In the genomic region with DNA sequence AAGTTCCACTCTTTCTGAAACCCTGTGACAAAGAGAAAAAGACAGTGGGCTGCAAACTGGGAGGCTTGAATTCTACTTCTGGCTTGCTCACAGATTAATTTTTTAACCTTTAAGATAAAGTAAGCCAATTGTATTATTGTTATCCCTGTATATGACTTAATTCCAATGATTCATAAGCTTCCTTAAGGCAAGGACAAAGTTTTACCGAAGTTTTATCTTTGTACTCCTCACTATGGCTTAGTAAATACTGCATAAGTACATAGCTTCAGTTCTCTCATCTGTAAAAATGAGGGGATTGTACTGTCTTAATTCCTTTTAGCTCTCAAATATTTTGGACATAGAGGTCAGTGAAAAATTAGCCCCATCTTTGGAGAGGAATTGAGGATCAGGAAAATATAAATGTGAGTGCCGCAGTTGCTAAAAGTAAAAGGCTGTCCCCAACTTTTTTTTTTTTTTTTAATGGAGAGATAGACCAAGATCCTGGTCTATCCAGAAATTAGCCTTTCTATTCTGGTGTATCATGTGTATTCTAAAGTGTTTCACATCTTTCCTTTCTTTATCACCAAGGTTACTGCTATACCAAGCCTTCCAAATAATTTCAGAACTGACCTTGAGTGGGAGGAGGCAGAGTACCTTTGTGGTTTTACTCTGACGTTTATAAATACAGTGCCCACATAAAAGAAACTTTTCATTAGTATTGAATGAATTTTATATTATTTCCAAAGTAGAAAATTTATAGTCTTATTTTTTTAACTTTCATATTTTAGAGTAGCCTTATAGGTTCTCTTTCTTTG, we compare ENCODE assay signal across 21 cellular contexts. TPM values are rescaled to one million over a fixed set of nuclear protein-coding genes. Genes with fewer than 3 reads are reported as not detected.
A peak's percentile ranks its signal among the peaks of the same experiment; 100 is the strongest.
DNase-seq lines count a peak whose midpoint lies in the region; ATAC-seq and TF ChIP-seq lines count a peak whose summit lies in the region.
"Had no signal": no experiment of that assay in that cellular context is flagged by ENCODE, and none has a peak within 500 bp of the region (broad histone marks: within the 10 kb centered on the region; RNA-seq: fewer than 3 reads in every experiment).

No MANE protein-coding gene starts in this region.

- no peak overlapping the region for H2BK20ac ChIP-seq in H9 (ENCODE audit: low read depth, low read length, poor library complexity, severe bottlenecking)

- H3K56ac ChIP-seq in H9 (ENCODE audit: insufficient read length, low read depth, low read length) = no peak overlapping the region

- no peak for ATAC-seq in GM18519 (IDR thresholded peaks at IDR 0.05; ENCODE audit: low FRiP score, unreplicated experiment)

- H3K23me2 ChIP-seq in H9 (ENCODE audit: insufficient read length, low read depth, low read length, poor library complexity, severe bottlenecking) = no peaks in the 10 kb centered on the region

- H3K9me3 Mint-ChIP-seq in H9 = no peaks in the 10 kb centered on the region
- H3K9me3 Mint-ChIP-seq: CD8-positive, alpha-beta memory T cell; HFFc6 had no signal

- TF ChIP-seq CTCF in H9 (conservative IDR thresholded peaks at IDR 0.05) (no peak), VCaP (conservative IDR thresholded peaks at IDR 0.05) (no peak), smooth muscle cell (IDR thresholded peaks at IDR 0.05; ENCODE audit: borderline replicate concordance, insufficient read depth, poor library complexity, severe bottlenecking) (no peak), Peyer's patch (IDR thresholded peaks at IDR 0.05) (no peak)

- WGBS in H9 (ENCODE audit: extremely low coverage, insufficient read length, low lambda C conversion rate) = no CpG with 5 or more reads among the region's 3 CpGs
- 76% methylated on average over 3 of the region's 3 CpGs for WGBS in smooth muscle cell (ENCODE audit: low lambda C conversion rate)

- H3K27me3 ChIP-seq in H9 (ENCODE audit: insufficient read depth, low read length) (no peaks in the 10 kb centered on the region), smooth muscle cell (ENCODE audit: low read depth) (no peaks in the 10 kb centered on the region), Peyer's patch (no peaks in the 10 kb centered on the region)
- H3K27me3 ChIP-seq: right atrium auricular region, tibial nerve had no signal

- H4K20me1 ChIP-seq in H9 (ENCODE audit: control insufficient read depth, insufficient read depth, insufficient read length) = no peaks in the 10 kb centered on the region
- peaks cover 67% of the 10 kb centered on the region for H4K20me1 ChIP-seq in smooth muscle cell (ENCODE audit: low read depth)

- H4K8ac ChIP-seq in H9 (replicated peaks; ENCODE audit: insufficient read length, low read depth, low read length) = no peak overlapping the region

- no peak overlapping the region for H4K5ac ChIP-seq in H9 (ENCODE audit: insufficient read length, low read depth, low read length)

- no peak overlapping the region for H3T11ph ChIP-seq in H9 (ENCODE audit: low read length)

- H3K27ac ChIP-seq in H9 (ENCODE audit: insufficient read length, low read depth, low read length) (no peak overlapping the region), VCaP (peak overlapping the region; percentile 74), epithelial cell of prostate (peak overlapping the region; percentile 64), smooth muscle cell (ENCODE audit: low read depth) (peak overlapping the region; percentile 32), Peyer's patch (peak overlapping the region in 1 of 4 donors; percentile 9)
- H3K27ac ChIP-seq: KMS-11, right atrium auricular region, tibial nerve had no signal

- H3K4me3 Mint-ChIP-seq in H9 = no peak overlapping the region
- H3K4me3 Mint-ChIP-seq: HFFc6 had no signal

- TF ChIP-seq POLR2A in Peyer's patch (IDR thresholded peaks at IDR 0.05) = no peak

- H3K36me3 ChIP-seq in smooth muscle cell (ENCODE audit: low read depth) (no peaks in the 10 kb centered on the region), Peyer's patch (no peaks in the 10 kb centered on the region)
- H3K36me3 ChIP-seq: right atrium auricular region, tibial nerve had no signal

- DNase-seq in H9 = no peak
- no peak for DNase-seq in epithelial cell of prostate (ENCODE audit: low read depth, low spot score)
- DNase-seq in smooth muscle cell (lab: John Stamatoyannopoulos, UW; ENCODE audit: unreplicated experiment) = no peak
- no peak for DNase-seq in Peyer's patch
- no peak for DNase-seq in DMS 273 treated with DMSO at 0.1 percent for 48 hours (lab: John Stamatoyannopoulos, UW)
- no peak for DNase-seq in H4 (ENCODE audit: low spot score)
- DNase-seq: activated CD4-positive, alpha-beta T cell treated with anti-CD3 and anti-CD28 coated beads, Interleukin-2, amount 50 U/mL, for 48 hours; activated T-cell treated with anti-CD3 and anti-CD28 coated beads, Interleukin-2, amount 50 U/mL, for 1 hour; CD8-positive, alpha-beta memory T cell; DMS79; glutamatergic neuron; HFFc6; NCI-H1105 treated with DMSO at 0.1 percent for 48 hours; NCI-H526 treated with DMSO at 0.1 percent for 48 hours; SHP77 had no signal

- H3K4ac ChIP-seq in H9 (ENCODE audit: low read depth, low read length) = no peak overlapping the region

- H2AFZ ChIP-seq in H9 (ENCODE audit: low read length) (no peak overlapping the region), smooth muscle cell (ENCODE audit: low read depth) (no peak overlapping the region)

- no peak overlapping the region for H3K4me2 ChIP-seq in H9 (ENCODE audit: insufficient read depth, insufficient read length, low read length)
- H3K4me2 ChIP-seq in smooth muscle cell = no peak overlapping the region
- H3K4me2 ChIP-seq: KMS-11 had no signal

- no peaks in the 10 kb centered on the region for H3K9me3 ChIP-seq in H9 (ENCODE audit: control insufficient read depth, low read depth, low read length)
- no peaks in the 10 kb centered on the region for H3K9me3 ChIP-seq in smooth muscle cell (replicated peaks; ENCODE audit: low read depth)
- H3K9me3 ChIP-seq in Peyer's patch = no peaks in the 10 kb centered on the region
- H3K9me3 ChIP-seq: right atrium auricular region, tibial nerve had no signal

- H3K9ac ChIP-seq in H9 (ENCODE audit: extremely low read depth, insufficient read length, low read length) (no peak overlapping the region), smooth muscle cell (ENCODE audit: low read depth) (no peak overlapping the region)
- H3K9ac ChIP-seq: KMS-11 had no signal

- no peak overlapping the region for H2BK12ac ChIP-seq in H9 (ENCODE audit: insufficient read length, low read depth, low read length)

- no peak overlapping the region for H3K23ac ChIP-seq in H9 (ENCODE audit: insufficient read length, low read depth, low read length)

- H3K79me2 ChIP-seq in H9 (ENCODE audit: insufficient read depth, low read length) (peaks cover 7% of the 10 kb centered on the region; the same call in 1 of the 2 replicates), smooth muscle cell (ENCODE audit: low read depth) (peaks cover 47% of the 10 kb centered on the region)

- H4K91ac ChIP-seq in H9 (ENCODE audit: insufficient read length, low read depth, low read length) = no peak overlapping the region

- H3K27ac Mint-ChIP-seq in H9 = peak overlapping the region in 2 of 3 experiments; percentile 40 to 43; a peak in 3 of 7 replicates
- H3K27ac Mint-ChIP-seq: activated naive CD4-positive, alpha-beta T cell treated with anti-CD3 and anti-CD28 coated beads, Interleukin-2, amount 50 U/mL, for 72 hours; HFFc6 had no signal

- no peaks in the 10 kb centered on the region; a peak in 1 of 4 replicates for H3K4me1 Mint-ChIP-seq in H9

- no peak overlapping the region for H2BK5ac ChIP-seq in H9 (ENCODE audit: insufficient read length, low read length)

- no peak overlapping the region for H2AK5ac ChIP-seq in H9 (ENCODE audit: insufficient read length, low read length)

- H3K18ac ChIP-seq in H9 (ENCODE audit: insufficient read length, low read depth, low read length) = no peak overlapping the region

- H3K36me3 Mint-ChIP-seq in H9 (ENCODE audit: insufficient read depth in 1 of 3, low read depth in 3 of 3) = no peaks in the 10 kb centered on the region; a peak in 1 of 7 replicates

- H2BK15ac ChIP-seq in H9 (ENCODE audit: low read depth, low read length) = no peak overlapping the region

- no peak overlapping the region for H2BK120ac ChIP-seq in H9 (ENCODE audit: low read depth, low read length, poor library complexity, severe bottlenecking)

- no peaks in the 10 kb centered on the region for H3F3A ChIP-seq in smooth muscle cell (ENCODE audit: low read depth)

- H3K27me3 Mint-ChIP-seq in H9 (ENCODE audit: low read depth) = no peaks in the 10 kb centered on the region
- H3K27me3 Mint-ChIP-seq: CD8-positive, alpha-beta memory T cell had no signal

- H3K4me1 ChIP-seq in H9 (ENCODE audit: insufficient read depth, low read length) (no peaks in the 10 kb centered on the region), smooth muscle cell (ENCODE audit: low read depth) (no peaks in the 10 kb centered on the region), Peyer's patch (peaks cover 0 to 22% (median 0%) of the 10 kb centered on the region in 4 donors)

- peaks cover 8% of the 10 kb centered on the region for H3K79me1 ChIP-seq in H9 (ENCODE audit: insufficient read depth, low read depth, low read length, poor library complexity, severe bottlenecking)

- H3K14ac ChIP-seq in H9 (ENCODE audit: insufficient read depth, low read length) = no peak overlapping the region

- H3K4me3 ChIP-seq in smooth muscle cell = no peak overlapping the region
- H3K4me3 ChIP-seq in Peyer's patch = no peak overlapping the region
- H3K4me3 ChIP-seq: right atrium auricular region, tibial nerve had no signal

RNA-seq across cellular contexts. Expression of a gene that starts 13.3 kb away (rescaled TPM):
- total RNA-seq in H9 (2021) = 32.3 and 36.2 TPM in 2 replicates
- 17.2 and 19.2 TPM in 2 replicates for total RNA-seq in smooth muscle cell
- polyA plus RNA-seq in smooth muscle cell = 3.6 and 4.5 TPM in 2 replicates
- 10 to 100 TPM; 51.1 to 71.6 (median 55.6) TPM for total RNA-seq in Peyer's patch
- total RNA-seq in H4 (2014; rRNA removed; shearing (Covaris generic)) = 19.4 and 19.7 TPM in 2 replicates

RNA-seq across cellular contexts. Expression of a gene that starts 13.5 kb away (rescaled TPM):
- 30.9 and 32.4 TPM in 2 replicates for total RNA-seq in H9 (2021)
- total RNA-seq in smooth muscle cell = 26.6 and 31.8 TPM in 2 replicates
- polyA plus RNA-seq in smooth muscle cell = 10.1 and 14.3 TPM in 2 replicates
- 10 to 100 TPM; 35.4 to 49.2 (median 42.3) TPM for total RNA-seq in Peyer's patch
- total RNA-seq in H4 (2014; rRNA removed; shearing (Covaris generic)) = 27.3 and 28.8 TPM in 2 replicates
